Comparison of ENCODE assay signal across 1 cellular context in the genomic region with DNA sequence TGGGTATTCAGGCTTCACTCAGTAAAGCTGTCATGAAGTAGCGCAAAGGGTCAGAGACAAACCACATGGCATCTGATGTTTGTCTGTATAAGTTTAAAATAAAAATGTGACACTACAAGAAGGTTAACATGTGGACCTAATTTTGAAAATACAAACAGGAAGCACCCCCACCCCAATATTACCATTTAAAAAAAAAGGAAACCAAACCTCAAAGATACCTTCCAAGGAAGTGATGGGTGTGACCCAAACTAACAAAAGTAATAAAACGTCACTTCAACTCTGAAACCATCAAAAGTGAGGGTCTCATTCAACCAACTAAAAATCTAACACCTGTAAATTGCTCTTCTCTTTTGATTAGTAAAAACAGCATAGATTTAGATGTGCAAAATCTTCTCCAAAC.
TF ChIP-seq lines count a peak whose summit lies in the region.

No MANE protein-coding gene starts in this region.

TF ChIP-seq in GM23338, 12 proteins besides CTCF, POLR2A, EP300 and RAD21:
- TF ChIP-seq EZH2phosphoT487 (IDR thresholded peaks at IDR 0.05; ENCODE audit: unreplicated experiment) (no peak), POLR2AphosphoS5 (IDR thresholded peaks at IDR 0.05; ENCODE audit: low read depth) (no peak), JUNB (IDR thresholded peaks at IDR 0.05; ENCODE audit: unreplicated experiment) (no peak), NANOG (IDR thresholded peaks at IDR 0.05; ENCODE audit: borderline replicate concordance) (no peak), ZNF114 (CRISPR knock-in tag; IDR thresholded peaks at IDR 0.05) (no peak), EZH2 (IDR thresholded peaks at IDR 0.05; ENCODE audit: low read depth, unreplicated experiment) (no peak), STAT1 (IDR thresholded peaks at IDR 0.05; ENCODE audit: unreplicated experiment) (no peak), ZNF331 (CRISPR knock-in tag; IDR thresholded peaks at IDR 0.05; ENCODE audit: low read depth) (no peak), CREB1 (CRISPR knock-in tag; IDR thresholded peaks at IDR 0.05; ENCODE audit: low read depth) (no peak)
- TF ChIP-seq, protein P1, sequence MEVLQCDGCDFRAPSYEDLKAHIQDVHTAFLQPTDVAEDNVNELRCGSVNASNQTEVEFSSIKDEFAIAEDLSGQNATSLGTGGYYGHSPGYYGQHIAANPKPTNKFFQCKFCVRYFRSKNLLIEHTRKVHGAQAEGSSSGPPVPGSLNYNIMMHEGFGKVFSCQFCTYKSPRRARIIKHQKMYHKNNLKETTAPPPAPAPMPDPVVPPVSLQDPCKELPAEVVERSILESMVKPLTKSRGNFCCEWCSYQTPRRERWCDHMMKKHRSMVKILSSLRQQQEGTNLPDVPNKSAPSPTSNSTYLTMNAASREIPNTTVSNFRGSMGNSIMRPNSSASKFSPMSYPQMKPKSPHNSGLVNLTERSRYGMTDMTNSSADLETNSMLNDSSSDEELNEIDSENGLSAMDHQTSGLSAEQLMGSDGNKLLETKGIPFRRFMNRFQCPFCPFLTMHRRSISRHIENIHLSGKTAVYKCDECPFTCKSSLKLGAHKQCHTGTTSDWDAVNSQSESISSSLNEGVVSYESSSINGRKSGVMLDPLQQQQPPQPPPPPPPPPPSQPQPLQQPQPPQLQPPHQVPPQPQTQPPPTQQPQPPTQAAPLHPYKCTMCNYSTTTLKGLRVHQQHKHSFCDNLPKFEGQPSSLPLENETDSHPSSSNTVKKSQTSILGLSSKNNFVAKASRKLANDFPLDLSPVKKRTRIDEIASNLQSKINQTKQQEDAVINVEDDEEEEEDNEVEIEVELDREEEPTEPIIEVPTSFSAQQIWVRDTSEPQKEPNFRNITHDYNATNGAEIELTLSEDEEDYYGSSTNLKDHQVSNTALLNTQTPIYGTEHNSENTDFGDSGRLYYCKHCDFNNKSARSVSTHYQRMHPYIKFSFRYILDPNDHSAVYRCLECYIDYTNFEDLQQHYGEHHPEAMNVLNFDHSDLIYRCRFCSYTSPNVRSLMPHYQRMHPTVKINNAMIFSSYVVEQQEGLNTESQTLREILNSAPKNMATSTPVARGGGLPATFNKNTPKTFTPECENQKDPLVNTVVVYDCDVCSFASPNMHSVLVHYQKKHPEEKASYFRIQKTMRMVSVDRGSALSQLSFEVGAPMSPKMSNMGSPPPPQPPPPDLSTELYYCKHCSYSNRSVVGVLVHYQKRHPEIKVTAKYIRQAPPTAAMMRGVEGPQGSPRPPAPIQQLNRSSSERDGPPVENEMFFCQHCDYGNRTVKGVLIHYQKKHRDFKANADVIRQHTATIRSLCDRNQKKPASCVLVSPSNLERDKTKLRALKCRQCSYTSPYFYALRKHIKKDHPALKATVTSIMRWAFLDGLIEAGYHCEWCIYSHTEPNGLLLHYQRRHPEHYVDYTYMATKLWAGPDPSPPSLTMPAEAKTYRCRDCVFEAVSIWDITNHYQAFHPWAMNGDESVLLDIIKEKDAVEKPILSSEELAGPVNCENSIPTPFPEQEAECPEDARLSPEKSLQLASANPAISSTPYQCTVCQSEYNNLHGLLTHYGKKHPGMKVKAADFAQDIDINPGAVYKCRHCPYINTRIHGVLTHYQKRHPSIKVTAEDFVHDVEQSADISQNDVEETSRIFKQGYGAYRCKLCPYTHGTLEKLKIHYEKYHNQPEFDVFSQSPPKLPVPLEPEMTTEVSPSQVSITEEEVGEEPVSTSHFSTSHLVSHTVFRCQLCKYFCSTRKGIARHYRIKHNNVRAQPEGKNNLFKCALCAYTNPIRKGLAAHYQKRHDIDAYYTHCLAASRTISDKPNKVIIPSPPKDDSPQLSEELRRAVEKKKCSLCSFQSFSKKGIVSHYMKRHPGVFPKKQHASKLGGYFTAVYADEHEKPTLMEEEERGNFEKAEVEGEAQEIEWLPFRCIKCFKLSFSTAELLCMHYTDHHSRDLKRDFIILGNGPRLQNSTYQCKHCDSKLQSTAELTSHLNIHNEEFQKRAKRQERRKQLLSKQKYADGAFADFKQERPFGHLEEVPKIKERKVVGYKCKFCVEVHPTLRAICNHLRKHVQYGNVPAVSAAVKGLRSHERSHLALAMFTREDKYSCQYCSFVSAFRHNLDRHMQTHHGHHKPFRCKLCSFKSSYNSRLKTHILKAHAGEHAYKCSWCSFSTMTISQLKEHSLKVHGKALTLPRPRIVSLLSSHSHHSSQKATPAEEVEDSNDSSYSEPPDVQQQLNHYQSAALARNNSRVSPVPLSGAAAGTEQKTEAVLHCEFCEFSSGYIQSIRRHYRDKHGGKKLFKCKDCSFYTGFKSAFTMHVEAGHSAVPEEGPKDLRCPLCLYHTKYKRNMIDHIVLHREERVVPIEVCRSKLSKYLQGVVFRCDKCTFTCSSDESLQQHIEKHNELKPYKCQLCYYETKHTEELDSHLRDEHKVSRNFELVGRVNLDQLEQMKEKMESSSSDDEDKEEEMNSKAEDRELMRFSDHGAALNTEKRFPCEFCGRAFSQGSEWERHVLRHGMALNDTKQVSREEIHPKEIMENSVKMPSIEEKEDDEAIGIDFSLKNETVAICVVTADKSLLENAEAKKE (CRISPR knock-in tag; IDR thresholded peaks at IDR 0.05), result no peak
- TF ChIP-seq, protein P2, sequence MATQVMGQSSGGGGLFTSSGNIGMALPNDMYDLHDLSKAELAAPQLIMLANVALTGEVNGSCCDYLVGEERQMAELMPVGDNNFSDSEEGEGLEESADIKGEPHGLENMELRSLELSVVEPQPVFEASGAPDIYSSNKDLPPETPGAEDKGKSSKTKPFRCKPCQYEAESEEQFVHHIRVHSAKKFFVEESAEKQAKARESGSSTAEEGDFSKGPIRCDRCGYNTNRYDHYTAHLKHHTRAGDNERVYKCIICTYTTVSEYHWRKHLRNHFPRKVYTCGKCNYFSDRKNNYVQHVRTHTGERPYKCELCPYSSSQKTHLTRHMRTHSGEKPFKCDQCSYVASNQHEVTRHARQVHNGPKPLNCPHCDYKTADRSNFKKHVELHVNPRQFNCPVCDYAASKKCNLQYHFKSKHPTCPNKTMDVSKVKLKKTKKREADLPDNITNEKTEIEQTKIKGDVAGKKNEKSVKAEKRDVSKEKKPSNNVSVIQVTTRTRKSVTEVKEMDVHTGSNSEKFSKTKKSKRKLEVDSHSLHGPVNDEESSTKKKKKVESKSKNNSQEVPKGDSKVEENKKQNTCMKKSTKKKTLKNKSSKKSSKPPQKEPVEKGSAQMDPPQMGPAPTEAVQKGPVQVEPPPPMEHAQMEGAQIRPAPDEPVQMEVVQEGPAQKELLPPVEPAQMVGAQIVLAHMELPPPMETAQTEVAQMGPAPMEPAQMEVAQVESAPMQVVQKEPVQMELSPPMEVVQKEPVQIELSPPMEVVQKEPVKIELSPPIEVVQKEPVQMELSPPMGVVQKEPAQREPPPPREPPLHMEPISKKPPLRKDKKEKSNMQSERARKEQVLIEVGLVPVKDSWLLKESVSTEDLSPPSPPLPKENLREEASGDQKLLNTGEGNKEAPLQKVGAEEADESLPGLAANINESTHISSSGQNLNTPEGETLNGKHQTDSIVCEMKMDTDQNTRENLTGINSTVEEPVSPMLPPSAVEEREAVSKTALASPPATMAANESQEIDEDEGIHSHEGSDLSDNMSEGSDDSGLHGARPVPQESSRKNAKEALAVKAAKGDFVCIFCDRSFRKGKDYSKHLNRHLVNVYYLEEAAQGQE (IDR thresholded peaks at IDR 0.05; ENCODE audit: unreplicated experiment), result no peak
- TF ChIP-seq, protein P3, sequence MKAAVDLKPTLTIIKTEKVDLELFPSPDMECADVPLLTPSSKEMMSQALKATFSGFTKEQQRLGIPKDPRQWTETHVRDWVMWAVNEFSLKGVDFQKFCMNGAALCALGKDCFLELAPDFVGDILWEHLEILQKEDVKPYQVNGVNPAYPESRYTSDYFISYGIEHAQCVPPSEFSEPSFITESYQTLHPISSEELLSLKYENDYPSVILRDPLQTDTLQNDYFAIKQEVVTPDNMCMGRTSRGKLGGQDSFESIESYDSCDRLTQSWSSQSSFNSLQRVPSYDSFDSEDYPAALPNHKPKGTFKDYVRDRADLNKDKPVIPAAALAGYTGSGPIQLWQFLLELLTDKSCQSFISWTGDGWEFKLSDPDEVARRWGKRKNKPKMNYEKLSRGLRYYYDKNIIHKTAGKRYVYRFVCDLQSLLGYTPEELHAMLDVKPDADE (IDR thresholded peaks at IDR 0.05), result no peak
TF ChIP-seq in GM23338: peak in this region for 0.
